10 cellular contexts compared by ENCODE assay signal in genomic region chr18:24964213-24964612, GRCh38.
DNase-seq lines count a peak whose midpoint lies in the region; ATAC-seq and TF ChIP-seq lines count a peak whose summit lies in the region.
"Had no signal": no experiment of that assay in that cellular context is flagged by ENCODE, and none has a peak within 500 bp of the region (broad histone marks: within the 10 kb centered on the region; RNA-seq: fewer than 3 reads in every experiment).

No MANE protein-coding gene starts in this region.

- DNase-seq in Daoy (ENCODE audit: low read depth) = peak; percentile 46
- DNase-seq in WTC11 (ENCODE audit: low spot score) = peak; percentile 51
- DNase-seq in AG08396 (ENCODE audit: low spot score) = no peak
- DNase-seq in NK-92 (lab: John Stamatoyannopoulos, UW; ENCODE audit: unreplicated experiment) = no peak
- DNase-seq in DMS79 treated with DMSO at 0.1 percent for 48 hours (lab: John Stamatoyannopoulos, UW) = no peak
- DNase-seq in NCI-H1694 treated with DMSO at 0.1 percent for 48 hours (lab: John Stamatoyannopoulos, UW) = no peak
- DNase-seq: EL, NCI-H146 had no signal

- H3K27me3 Mint-ChIP-seq in WTC11 (ENCODE audit: low read depth) = no peaks in the 10 kb centered on the region; the same call in 1 of the 2 replicates

- peak; percentile 90 for ATAC-seq in GM21423 (IDR thresholded peaks at IDR 0.05; ENCODE audit: unreplicated experiment)
- peak; percentile 85 for ATAC-seq in HG03520 (IDR thresholded peaks at IDR 0.05; ENCODE audit: unreplicated experiment)
- ATAC-seq in WTC11 = peak; percentile 100

- no peak for TF ChIP-seq CTCF in WTC11 (IDR thresholded peaks at IDR 0.05)

- POLR2A ChIA-PET in WTC11 (lab: Charles Lee) = interaction anchor here (0.5 to 0.7 kb wide), 2 partner anchors 22 to 87 kb away, joined by 3 to 5 read pairs; no protein-coding TSS in a partner anchor

- no peaks in the 10 kb centered on the region for H3K36me3 Mint-ChIP-seq in WTC11

- no peak overlapping the region for H3K4me3 Mint-ChIP-seq in WTC11

- H3K9me3 Mint-ChIP-seq in WTC11 = peaks cover 15% of the 10 kb centered on the region

- no peak overlapping the region for H3K27ac Mint-ChIP-seq in WTC11

- peaks cover 8% of the 10 kb centered on the region for H3K4me1 Mint-ChIP-seq in WTC11

- CTCF ChIA-PET in WTC11 (lab: Charles Lee) = no interaction called here

TF ChIP-seq in WTC11, 78 proteins besides CTCF, POLR2A, EP300 and RAD21:
- no peak for TF ChIP-seq ZBTB21 (CRISPR knock-in tag; IDR thresholded peaks at IDR 0.05; ENCODE audit: borderline replicate concordance)
- no peak for TF ChIP-seq USF2 (CRISPR knock-in tag; IDR thresholded peaks at IDR 0.05)
- no peak for TF ChIP-seq ZNF138 (CRISPR knock-in tag; conservative IDR thresholded peaks at IDR 0.05)
- TF ChIP-seq, protein P1, sequence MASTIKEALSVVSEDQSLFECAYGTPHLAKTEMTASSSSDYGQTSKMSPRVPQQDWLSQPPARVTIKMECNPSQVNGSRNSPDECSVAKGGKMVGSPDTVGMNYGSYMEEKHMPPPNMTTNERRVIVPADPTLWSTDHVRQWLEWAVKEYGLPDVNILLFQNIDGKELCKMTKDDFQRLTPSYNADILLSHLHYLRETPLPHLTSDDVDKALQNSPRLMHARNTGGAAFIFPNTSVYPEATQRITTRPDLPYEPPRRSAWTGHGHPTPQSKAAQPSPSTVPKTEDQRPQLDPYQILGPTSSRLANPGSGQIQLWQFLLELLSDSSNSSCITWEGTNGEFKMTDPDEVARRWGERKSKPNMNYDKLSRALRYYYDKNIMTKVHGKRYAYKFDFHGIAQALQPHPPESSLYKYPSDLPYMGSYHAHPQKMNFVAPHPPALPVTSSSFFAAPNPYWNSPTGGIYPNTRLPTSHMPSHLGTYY (CRISPR knock-in tag; IDR thresholded peaks at IDR 0.05) = no peak
- no peak for TF ChIP-seq RELA (CRISPR knock-in tag; IDR thresholded peaks at IDR 0.05; ENCODE audit: borderline replicate concordance)
- no peak for TF ChIP-seq JAZF1 (CRISPR knock-in tag; IDR thresholded peaks at IDR 0.05)
- TF ChIP-seq, protein P2, sequence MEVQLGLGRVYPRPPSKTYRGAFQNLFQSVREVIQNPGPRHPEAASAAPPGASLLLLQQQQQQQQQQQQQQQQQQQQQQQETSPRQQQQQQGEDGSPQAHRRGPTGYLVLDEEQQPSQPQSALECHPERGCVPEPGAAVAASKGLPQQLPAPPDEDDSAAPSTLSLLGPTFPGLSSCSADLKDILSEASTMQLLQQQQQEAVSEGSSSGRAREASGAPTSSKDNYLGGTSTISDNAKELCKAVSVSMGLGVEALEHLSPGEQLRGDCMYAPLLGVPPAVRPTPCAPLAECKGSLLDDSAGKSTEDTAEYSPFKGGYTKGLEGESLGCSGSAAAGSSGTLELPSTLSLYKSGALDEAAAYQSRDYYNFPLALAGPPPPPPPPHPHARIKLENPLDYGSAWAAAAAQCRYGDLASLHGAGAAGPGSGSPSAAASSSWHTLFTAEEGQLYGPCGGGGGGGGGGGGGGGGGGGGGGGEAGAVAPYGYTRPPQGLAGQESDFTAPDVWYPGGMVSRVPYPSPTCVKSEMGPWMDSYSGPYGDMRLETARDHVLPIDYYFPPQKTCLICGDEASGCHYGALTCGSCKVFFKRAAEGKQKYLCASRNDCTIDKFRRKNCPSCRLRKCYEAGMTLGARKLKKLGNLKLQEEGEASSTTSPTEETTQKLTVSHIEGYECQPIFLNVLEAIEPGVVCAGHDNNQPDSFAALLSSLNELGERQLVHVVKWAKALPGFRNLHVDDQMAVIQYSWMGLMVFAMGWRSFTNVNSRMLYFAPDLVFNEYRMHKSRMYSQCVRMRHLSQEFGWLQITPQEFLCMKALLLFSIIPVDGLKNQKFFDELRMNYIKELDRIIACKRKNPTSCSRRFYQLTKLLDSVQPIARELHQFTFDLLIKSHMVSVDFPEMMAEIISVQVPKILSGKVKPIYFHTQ (CRISPR knock-in tag; IDR thresholded peaks at IDR 0.05) = no peak
- TF ChIP-seq CDX4 (CRISPR knock-in tag; IDR thresholded peaks at IDR 0.05; ENCODE audit: borderline replicate concordance) = no peak
- no peak for TF ChIP-seq CREM (CRISPR knock-in tag; IDR thresholded peaks at IDR 0.05)
- no peak for TF ChIP-seq TP53 (CRISPR knock-in tag; IDR thresholded peaks at IDR 0.05)
- no peak for TF ChIP-seq FOXK1 (CRISPR knock-in tag; IDR thresholded peaks at IDR 0.05)
- TF ChIP-seq CREB1 (CRISPR knock-in tag; IDR thresholded peaks at IDR 0.05) = no peak
- TF ChIP-seq CBFB (CRISPR knock-in tag; IDR thresholded peaks at IDR 0.05; ENCODE audit: low read depth) = no peak

Comparison
In these comparisons a context has a peak if more than half of its experiments do, and no peak if none do; other contexts are left out.
1. DNase-seq: peak in Daoy (single experiment) and WTC11 (single experiment); none in AG08396 (single experiment), NK-92 (single experiment), DMS79 treated with DMSO at 0.1 percent for 48 hours (single experiment) and NCI-H1694 treated with DMSO at 0.1 percent for 48 hours (single experiment).
2. Peak in every context shown above with its lines, with median percentiles within 50 percentile points of each other: ATAC-seq.